In genomic region chr7:121079425-121080169, GRCh38 we compare ENCODE assay signal across 13 cellular contexts.
A peak's percentile ranks its signal among the peaks of the same experiment; 100 is the strongest.
DNase-seq lines count a peak whose midpoint lies in the region; ATAC-seq and TF ChIP-seq lines count a peak whose summit lies in the region.
"Had no signal": no experiment of that assay in that cellular context is flagged by ENCODE, and none has a peak within 500 bp of the region (broad histone marks: within the 10 kb centered on the region; RNA-seq: fewer than 3 reads in every experiment).

No MANE protein-coding gene starts in this region.

- no peak overlapping the region for H3K4me3 ChIP-seq in gastrocnemius medialis

- H3K27ac Mint-ChIP-seq in HFFc6, result peak overlapping the region; percentile 31; the same call in 1 of the 2 replicates
- H3K27ac Mint-ChIP-seq in effector memory CD8-positive, alpha-beta T cell, result no peak overlapping the region
- H3K27ac Mint-ChIP-seq: T-helper 17 cell had no signal

- H3K9me3 ChIP-seq in gastrocnemius medialis, result no peaks in the 10 kb centered on the region
- H3K9me3 ChIP-seq: Caco-2 had no signal

- H3K9me3 Mint-ChIP-seq in HFFc6, result no peaks in the 10 kb centered on the region
- H3K9me3 Mint-ChIP-seq in effector memory CD8-positive, alpha-beta T cell, result no peaks in the 10 kb centered on the region

- TF ChIP-seq CTCF in HFFc6 (IDR thresholded peaks at IDR 0.05), result peak; percentile 62
- peak in 2 of 5 experiments; percentile 14 for TF ChIP-seq CTCF in gastrocnemius medialis (IDR thresholded peaks at IDR 0.05 in 4 of 5, conservative IDR thresholded peaks at IDR 0.05 in 1 of 5)

- peaks cover 70 to 79% of the 10 kb centered on the region in 2 donors for H3K4me1 ChIP-seq in gastrocnemius medialis

- H3K36me3 Mint-ChIP-seq in HFFc6 (ENCODE audit: low read depth), result peaks cover 15% of the 10 kb centered on the region; the same call in 1 of the 2 replicates
- no peaks in the 10 kb centered on the region for H3K36me3 Mint-ChIP-seq in effector memory CD8-positive, alpha-beta T cell (ENCODE audit: insufficient read depth)

- in situ Hi-C loops in SK-MEL-5 (cut with HindIII; ENCODE audit: low pct_unique_long_range_greater_than_20kb, low sequenced_read_pairs), result no loop called here
- in situ Hi-C loops in gastrocnemius medialis (cut with MboI; ENCODE audit: low sequenced_read_pairs in 4 of 4), result loop anchor here (5.0 to 10.0 kb wide), 3 partner anchors 85 to 92 kb away; partner anchors contain the start of gene CPED1 (in 2 of the 4)

- ATAC-seq in gastrocnemius medialis (no peak), GM21360 (IDR thresholded peaks at IDR 0.05; ENCODE audit: unreplicated experiment) (no peak)
- no peak for ATAC-seq in effector memory CD8-positive, alpha-beta T cell (replicated peaks)
- ATAC-seq: T-helper 17 cell had no signal

- peak overlapping the region; percentile 76 to 90 (median 80) for H3K27ac ChIP-seq in gastrocnemius medialis

- no peaks in the 10 kb centered on the region for H3K36me3 ChIP-seq in gastrocnemius medialis

- peaks cover 89% of the 10 kb centered on the region for H3K4me1 Mint-ChIP-seq in HFFc6 (ENCODE audit: low read depth)
- H3K4me1 Mint-ChIP-seq in effector memory CD8-positive, alpha-beta T cell (ENCODE audit: low read depth in 2 of 2), result no peaks in the 10 kb centered on the region

- no peaks in the 10 kb centered on the region for H3K27me3 Mint-ChIP-seq in HFFc6 (ENCODE audit: insufficient read depth)
- H3K27me3 Mint-ChIP-seq in effector memory CD8-positive, alpha-beta T cell, result peaks cover 22 to 40% of the 10 kb centered on the region in 2 donors

- TF ChIP-seq POLR2A in gastrocnemius medialis (IDR thresholded peaks at IDR 0.05), result no peak

- DNase-seq in HFFc6 (peak; percentile 10), SK-MEL-5 (ENCODE audit: low read depth, low spot score) (peak; percentile 38), fibroblast of the conjunctiva (ENCODE audit: low read depth) (peak; percentile 17), gastrocnemius medialis (no peak), iPS-NIHi11 (ENCODE audit: low spot score) (no peak)
- DNase-seq in effector memory CD8-positive, alpha-beta T cell, result no peak
- DNase-seq: activated CD4-positive, alpha-beta T cell treated with anti-CD3 and anti-CD28 coated beads for 48 hours; activated T-cell treated with anti-CD3 and anti-CD28 coated beads, Interleukin-2, amount 50 U/mL, for 48 hours; Caco-2; retina; substantia nigra; T-helper 17 cell had no signal

- H3K4me3 Mint-ChIP-seq in HFFc6, result no peak overlapping the region; the same call in 1 of the 2 replicates
- H3K4me3 Mint-ChIP-seq in effector memory CD8-positive, alpha-beta T cell, result no peak overlapping the region
- H3K4me3 Mint-ChIP-seq: T-helper 17 cell had no signal

- H3K27me3 ChIP-seq in gastrocnemius medialis, result no peaks in the 10 kb centered on the region

- intact Hi-C loops in gastrocnemius medialis (cut with DNase I; ENCODE audit: low total_unique reads), result no loop called here

Comparison
In these comparisons a context has a peak if more than half of its experiments do, and no peak if none do; other contexts are left out.
1. DNase-seq: peak in HFFc6 (single experiment), SK-MEL-5 (single experiment) and fibroblast of the conjunctiva (single experiment); none in gastrocnemius medialis (0 of 2), effector memory CD8-positive, alpha-beta T cell (0 of 3) and iPS-NIHi11 (single experiment).